Comparison of ENCODE assay signal across 8 cellular contexts in the genomic region with DNA sequence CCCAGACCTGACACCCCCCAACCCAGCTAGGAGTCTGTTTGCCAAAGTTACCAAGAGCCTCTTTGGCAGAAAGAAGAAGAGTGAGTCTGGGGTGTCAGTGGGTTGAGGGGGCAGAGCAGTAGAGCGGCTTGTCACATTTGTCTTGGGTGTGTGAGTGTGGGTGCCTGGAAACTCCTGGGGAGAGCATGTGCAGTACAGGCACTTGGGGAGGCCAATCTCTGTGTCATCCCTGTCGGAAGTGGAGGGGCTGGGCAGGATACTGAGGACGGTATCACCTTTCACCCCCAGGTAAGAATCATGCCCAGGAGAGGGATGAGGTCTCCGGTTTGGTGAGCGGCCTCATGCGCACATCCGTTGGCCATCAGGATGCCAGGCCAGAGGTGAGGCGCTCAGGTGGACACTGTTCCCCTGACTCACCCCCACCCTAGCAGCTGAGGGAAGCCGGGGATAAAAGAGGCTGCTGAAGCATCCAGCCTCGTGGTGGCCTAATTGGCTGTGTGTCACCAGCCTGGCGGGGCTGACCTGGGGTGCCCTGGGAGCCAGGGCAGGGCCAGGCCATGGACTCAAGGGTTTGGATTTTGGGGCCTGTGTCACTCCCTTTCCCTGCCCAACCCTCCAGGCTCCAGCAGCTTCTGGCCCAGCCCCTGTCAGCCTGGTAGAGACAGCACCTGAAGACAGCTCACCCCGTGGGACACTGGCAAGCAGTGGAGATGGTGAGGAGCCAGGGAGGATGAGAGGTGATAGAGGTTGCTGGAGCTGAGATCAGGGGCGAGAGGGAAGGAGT. TPM values are rescaled to one million over a fixed set of nuclear protein-coding genes. Genes with fewer than 3 reads are reported as not detected.
DNase-seq lines count a peak whose midpoint lies in the region; ATAC-seq and TF ChIP-seq lines count a peak whose summit lies in the region.
"Had no signal": no experiment of that assay in that cellular context is flagged by ENCODE, and none has a peak within 500 bp of the region (broad histone marks: within the 10 kb centered on the region; RNA-seq: fewer than 3 reads in every experiment).

No MANE protein-coding gene starts in this region.

- TF ChIP-seq EP300 in sigmoid colon (IDR thresholded peaks at IDR 0.05), result no peak

- DNase-seq in RWPE2 (ENCODE audit: low spot score) (no peak), sigmoid colon (peak; percentile 57), dermis blood vessel endothelial cell (no peak)
- no peak for DNase-seq in stimulated activated naive CD4-positive, alpha-beta T cell treated with Interleukin-2 at 50 U/mL for 16 hours (lab: John Stamatoyannopoulos, UW)
- DNase-seq: amniotic stem cell had no signal

- no peaks in the 10 kb centered on the region for H3K9me3 ChIP-seq in RWPE2 (ENCODE audit: severe bottlenecking)
- no peaks in the 10 kb centered on the region for H3K9me3 ChIP-seq in sigmoid colon

- TF ChIP-seq CTCF in RWPE2 (IDR thresholded peaks at IDR 0.05; ENCODE audit: poor library complexity, severe bottlenecking), result no peak
- TF ChIP-seq CTCF in sigmoid colon (IDR thresholded peaks at IDR 0.05), result no peak

- WGBS in sigmoid colon, 2 donors, result 90 to 91% methylated on average over 13 of the region's 13 CpGs

- H3K4me1 ChIP-seq in RWPE2 (ENCODE audit: insufficient read depth, poor library complexity, severe bottlenecking), result peaks cover 21% of the 10 kb centered on the region
- peaks cover 3 to 70% (median 45%) of the 10 kb centered on the region in 4 donors for H3K4me1 ChIP-seq in sigmoid colon

- no peak for TF ChIP-seq POLR2A in sigmoid colon (IDR thresholded peaks at IDR 0.05)

- peaks cover 52% of the 10 kb centered on the region for H3K36me3 ChIP-seq in RWPE2 (ENCODE audit: low read depth)
- peaks cover 0 to 40% (median 10%) of the 10 kb centered on the region in 4 donors for H3K36me3 ChIP-seq in sigmoid colon

- no peak for ATAC-seq in RWPE2 (ENCODE audit: low read depth)
- ATAC-seq in GM19452 (IDR thresholded peaks at IDR 0.05; ENCODE audit: unreplicated experiment), result no peak

- H3K4me3 ChIP-seq in RWPE2 (ENCODE audit: severe bottlenecking), result no peak overlapping the region
- no peak overlapping the region for H3K4me3 ChIP-seq in sigmoid colon

- peak overlapping the region; percentile 96 for H3K27ac ChIP-seq in RWPE2 (ENCODE audit: poor library complexity, severe bottlenecking)
- H3K27ac ChIP-seq in cingulate gyrus (ENCODE audit: low read depth, low read length), result peak overlapping the region; percentile 54
- H3K27ac ChIP-seq in sigmoid colon, result peak overlapping the region; percentile 7 to 95 (median 50)

- intact Hi-C loops in sigmoid colon (cut with DNase I), result loop anchor here (10.0 kb wide), 1 partner anchor 691 kb away; a partner anchor contains a TSS

- H3K27me3 ChIP-seq in RWPE2 (ENCODE audit: insufficient read depth, poor library complexity, severe bottlenecking) (no peaks in the 10 kb centered on the region), sigmoid colon (no peaks in the 10 kb centered on the region)

RNA-seq across cellular contexts. Expression of a gene that starts 3.3 kb away (rescaled TPM):
- total RNA-seq in sigmoid colon (10 to 100 TPM in 2 of 4 donors, 1 to 10 TPM in 2; 8.2 to 28.1 (median 11.0) TPM), dermis blood vessel endothelial cell (18.8 and 43.1 TPM in 2 replicates)
- polyA plus RNA-seq in sigmoid colon, result 10 to 100 TPM in 2 of 3 donors, 1 to 10 TPM in 1; 7.2 to 12.1 (median 10.2) TPM

RNA-seq across cellular contexts. Expression of a gene that starts 3.6 kb away (rescaled TPM):
- total RNA-seq in sigmoid colon (1 to 10 TPM in 1 of 4 donors, not detected in 3; 1.1 TPM), dermis blood vessel endothelial cell (0.14 TPM in 1 of 2 replicates, not detected in the other)
- under 1 TPM in 1 of 3 donors, not detected in 2; 0.20 TPM for polyA plus RNA-seq in sigmoid colon

RNA-seq across cellular contexts. Expression of a gene that starts 4.8 kb away (rescaled TPM):
- total RNA-seq in sigmoid colon (1 to 10 TPM; 2.7 to 9.4 (median 3.2) TPM), dermis blood vessel endothelial cell (7.0 and 8.5 TPM in 2 replicates)
- 1 to 10 TPM in 1 of 3 donors, under 1 TPM in 1, not detected in 1; 0.60 to 2.3 TPM for polyA plus RNA-seq in sigmoid colon

RNA-seq across cellular contexts. Expression of a gene that starts 15.5 kb away (rescaled TPM):
- total RNA-seq in sigmoid colon (1 to 10 TPM in 1 of 4 donors, under 1 TPM in 1, not detected in 2; 0.33 to 1.1 TPM), dermis blood vessel endothelial cell (not detected in 2 replicates)
- 10 to 100 TPM in 2 of 3 donors, 1 to 10 TPM in 1; 6.0 to 37.1 (median 10.2) TPM for polyA plus RNA-seq in sigmoid colon
- polyA plus RNA-seq: liver had no signal

RNA-seq across cellular contexts. Expression of a gene that starts 28.2 kb away (rescaled TPM):
- total RNA-seq in sigmoid colon, result 1,000 to 10,000 TPM; 2,554 to 3,717 (median 3,009) TPM
- polyA plus RNA-seq in sigmoid colon, result 1,000 to 10,000 TPM; 1,996 to 3,223 (median 2,310) TPM
- 1,197 and 2,124 TPM in 2 replicates for total RNA-seq in dermis blood vessel endothelial cell
